8 cellular contexts compared by ENCODE assay signal in genomic region chr5:157027663-157028062, GRCh38.
DNase-seq lines count a peak whose midpoint lies in the region; ATAC-seq and TF ChIP-seq lines count a peak whose summit lies in the region.
"Not testable (repeated sequence)": the region's sequence is repeated elsewhere in the genome, so short reads cannot be mapped to it uniquely, and the experiment has no call there.

No MANE protein-coding gene starts in this region.

- CTCF ChIA-PET in activated naive CD4-positive, alpha-beta T cell treated with anti-CD3 and anti-CD28 coated beads, Interleukin-2, amount 10 ng/mL, durations not matched to agents 7 days and 5 days (lab: Charles Lee): interaction anchor here (0.7 to 4.2 kb wide), 11 partner anchors 22 to 212 kb away, joined by 3 to 23 read pairs (median 4); no protein-coding TSS in a partner anchor

- not testable (repeated sequence) for H3K36me3 ChIP-seq in GM06990 (ENCODE audit: control insufficient read depth, insufficient read depth, low read length)

- peaks cover 82% of the 10 kb centered on the region for H3K4me1 Mint-ChIP-seq in activated naive CD4-positive, alpha-beta T cell treated with anti-CD3 and anti-CD28 coated beads, Interleukin-2, amount 10 ng/mL, durations not matched to agents 7 days and 5 days

- peaks cover 33% of the 10 kb centered on the region for H3K36me3 Mint-ChIP-seq in activated naive CD4-positive, alpha-beta T cell treated with anti-CD3 and anti-CD28 coated beads, Interleukin-2, amount 10 ng/mL, durations not matched to agents 7 days and 5 days

- H3K9me3 Mint-ChIP-seq in activated naive CD4-positive, alpha-beta T cell treated with anti-CD3 and anti-CD28 coated beads, Interleukin-2, amount 10 ng/mL, durations not matched to agents 7 days and 5 days: not testable (repeated sequence)

- peak; percentile 9 for DNase-seq in GM06990 (ENCODE audit: extremely low read depth, insufficient read length)
- peak; percentile 22 for DNase-seq in activated naive CD4-positive, alpha-beta T cell treated with anti-CD3 and anti-CD28 coated beads, Interleukin-2, amount 10 ng/mL, durations not matched to agents 7 days and 5 days

- peak; percentile 97 for ATAC-seq in GM18861 (IDR thresholded peaks at IDR 0.05; ENCODE audit: unreplicated experiment)
- ATAC-seq in GM19397 (IDR thresholded peaks at IDR 0.05; ENCODE audit: unreplicated experiment): peak; percentile 80
- peak; percentile 91 for ATAC-seq in GM21576 (IDR thresholded peaks at IDR 0.05; ENCODE audit: unreplicated experiment)
- peak; percentile 88 for ATAC-seq in HG02870 (IDR thresholded peaks at IDR 0.05; ENCODE audit: unreplicated experiment)
- ATAC-seq in HG03135 (IDR thresholded peaks at IDR 0.05; ENCODE audit: unreplicated experiment): peak; percentile 96
- ATAC-seq in HG03565 (IDR thresholded peaks at IDR 0.05; ENCODE audit: unreplicated experiment): peak; percentile 88

- not testable (repeated sequence) for H3K27me3 Mint-ChIP-seq in activated naive CD4-positive, alpha-beta T cell treated with anti-CD3 and anti-CD28 coated beads, Interleukin-2, amount 10 ng/mL, durations not matched to agents 7 days and 5 days

- not testable (repeated sequence) for TF ChIP-seq CTCF in GM06990 (IDR thresholded peaks at IDR 0.05; ENCODE audit: insufficient read depth, low read length, poor library complexity, severe bottlenecking)

- peak overlapping the region; percentile 81 for H3K27ac Mint-ChIP-seq in activated naive CD4-positive, alpha-beta T cell treated with anti-CD3 and anti-CD28 coated beads, Interleukin-2, amount 10 ng/mL, durations not matched to agents 7 days and 5 days

- not testable (repeated sequence) for H3K4me3 Mint-ChIP-seq in activated naive CD4-positive, alpha-beta T cell treated with anti-CD3 and anti-CD28 coated beads, Interleukin-2, amount 10 ng/mL, durations not matched to agents 7 days and 5 days

- H3K27me3 ChIP-seq in GM06990 (replicated peaks; ENCODE audit: control insufficient read depth, insufficient read depth, low read length): not testable (repeated sequence)

- not testable (repeated sequence) for H3K4me3 ChIP-seq in GM06990 (replicated peaks; ENCODE audit: low read depth, low read length)
